ENCODE assay signal across 18 cellular contexts in the genomic region with DNA sequence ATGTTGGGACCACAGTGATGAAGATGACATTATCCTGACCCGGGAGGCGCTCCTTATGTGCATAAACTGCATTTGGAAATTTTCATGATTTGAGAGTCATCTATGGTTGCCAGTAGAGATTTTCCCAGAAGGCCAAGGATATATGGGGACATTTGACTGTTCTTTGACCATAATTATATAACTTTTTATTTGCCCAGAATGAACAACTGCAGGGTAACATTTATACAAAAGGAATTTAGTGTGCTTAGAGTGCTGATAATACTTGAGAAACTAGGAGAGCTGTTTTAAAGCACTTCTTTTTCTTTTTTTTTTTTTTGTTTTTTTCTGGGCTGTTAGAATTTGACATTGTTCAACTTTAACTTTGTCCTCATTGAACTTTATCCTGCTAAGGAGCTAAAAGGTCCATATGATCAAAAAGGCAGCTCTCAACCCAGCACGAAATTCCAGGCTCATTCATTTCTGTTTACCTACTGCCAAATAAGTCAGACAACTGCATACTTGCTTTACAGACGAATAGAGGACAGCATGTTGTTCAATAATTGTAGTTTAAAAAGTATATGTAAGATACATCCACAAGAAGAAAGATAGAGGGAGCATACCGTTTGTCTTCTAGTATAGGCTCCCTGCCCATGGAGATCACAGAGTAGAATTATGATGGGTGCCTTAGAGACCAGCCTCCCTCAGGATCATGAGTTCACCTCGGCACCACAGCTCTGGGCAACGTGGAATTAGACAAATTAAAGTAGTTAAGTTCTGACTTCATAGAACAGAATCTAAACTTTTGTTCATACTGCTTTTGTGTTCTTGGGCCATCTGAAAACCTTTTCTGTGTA.
DNase-seq lines count a peak whose midpoint lies in the region; ATAC-seq, FAIRE-seq and TF ChIP-seq lines count a peak whose summit lies in the region.
"Had no signal": no experiment of that assay in that cellular context is flagged by ENCODE, and none has a peak within 500 bp of the region (broad histone marks: within the 10 kb centered on the region; RNA-seq: fewer than 3 reads in every experiment).

No MANE protein-coding gene starts in this region.

- 55 to 58% methylated on average over 6 to 7 of the region's 7 CpGs for WGBS in transverse colon (ENCODE audit: low coverage in 1 of 2), 2 donors
- WGBS in testis, 2 donors = 63 to 67% methylated on average over 7 of the region's 7 CpGs

- H3K27me3 ChIP-seq in OCI-LY3 (ENCODE audit: low read depth, low read length) = no peaks in the 10 kb centered on the region
- no peaks in the 10 kb centered on the region for H3K27me3 ChIP-seq in breast epithelium
- no peaks in the 10 kb centered on the region for H3K27me3 ChIP-seq in transverse colon
- H3K27me3 ChIP-seq in testis = no peaks in the 10 kb centered on the region
- no peaks in the 10 kb centered on the region for H3K27me3 ChIP-seq in H7 (ENCODE audit: control insufficient read depth, insufficient read depth, low read length)
- no peaks in the 10 kb centered on the region for H3K27me3 ChIP-seq in uterus
- H3K27me3 ChIP-seq: esophagus squamous epithelium had no signal

- H4K20me1 ChIP-seq in OCI-LY3 (ENCODE audit: insufficient read depth, low read length) = peaks cover 94% of the 10 kb centered on the region

- H3K9me3 ChIP-seq in OCI-LY3 (ENCODE audit: insufficient read depth, low read length) (no peaks in the 10 kb centered on the region), breast epithelium (no peaks in the 10 kb centered on the region), mucosa of descending colon (no peaks in the 10 kb centered on the region), transverse colon (no peaks in the 10 kb centered on the region), testis (no peaks in the 10 kb centered on the region), uterus (no peaks in the 10 kb centered on the region)
- H3K9me3 ChIP-seq: esophagus squamous epithelium had no signal

- DNase-seq in breast epithelium (ENCODE audit: low spot score in 2 of 2) (no peak), mucosa of descending colon (no peak), transverse colon (no peak), urothelium cell line (ENCODE audit: low spot score) (no peak), testis (no peak), H7 (no peak), uterus (no peak)
- DNase-seq: activated effector memory CD4-positive, alpha-beta T cell treated with Interleukin-2 at 50 U/mL for 16 hours; anterior cingulate cortex; CD4-positive, alpha-beta memory T cell; EL; esophagus squamous epithelium; kidney glomerular epithelial cell; naive B cell; NCI-H1436 treated with DMSO at 0.1 percent for 48 hours had no signal

- no peak for FAIRE-seq in urothelium cell line (lab: Jason Lieb, UNC)

- H3K9ac ChIP-seq in OCI-LY3 (ENCODE audit: low read length) = peak overlapping the region; percentile 18; the same call in 1 of the 2 replicates
- H3K9ac ChIP-seq: KMS-11 had no signal

- peak overlapping the region; percentile 65; the same call in 1 of the 2 replicates for H3K27ac ChIP-seq in OCI-LY3 (ENCODE audit: low read length)
- peak overlapping the region; percentile 28 to 83 for H3K27ac ChIP-seq in breast epithelium
- H3K27ac ChIP-seq in transverse colon = peak overlapping the region; percentile 78 to 86 (median 82)
- peak overlapping the region in 1 of 2 donors; percentile 38 for H3K27ac ChIP-seq in testis
- no peak overlapping the region for H3K27ac ChIP-seq in uterus
- H3K27ac ChIP-seq: KMS-11 had no signal

- H3K36me3 ChIP-seq in OCI-LY3 (replicated peaks; ENCODE audit: low read depth, low read length) = peaks cover 12% of the 10 kb centered on the region
- no peaks in the 10 kb centered on the region for H3K36me3 ChIP-seq in breast epithelium
- H3K36me3 ChIP-seq in mucosa of descending colon (ENCODE audit: low read depth) = no peaks in the 10 kb centered on the region
- no peaks in the 10 kb centered on the region for H3K36me3 ChIP-seq in transverse colon
- H3K36me3 ChIP-seq in testis (ENCODE audit: low read depth, missing control alignments) = no peaks in the 10 kb centered on the region
- H3K36me3 ChIP-seq in H7 (replicated peaks; ENCODE audit: control insufficient read depth, insufficient read depth, low read length) = no peaks in the 10 kb centered on the region
- H3K36me3 ChIP-seq in uterus = no peaks in the 10 kb centered on the region
- H3K36me3 ChIP-seq: esophagus squamous epithelium had no signal

- H3K4me3 ChIP-seq in OCI-LY3 (ENCODE audit: low read length) (peak overlapping the region; percentile 51), breast epithelium (no peak overlapping the region), mucosa of descending colon (no peak overlapping the region), transverse colon (no peak overlapping the region), testis (no peak overlapping the region), H7 (ENCODE audit: insufficient read depth, low read depth, low read length) (no peak overlapping the region), uterus (no peak overlapping the region)
- H3K4me3 ChIP-seq: esophagus squamous epithelium had no signal

- no peak for TF ChIP-seq POLR2A in breast epithelium (IDR thresholded peaks at IDR 0.05)
- no peak for TF ChIP-seq POLR2A in transverse colon (IDR thresholded peaks at IDR 0.05)
- TF ChIP-seq POLR2A in testis (IDR thresholded peaks at IDR 0.05) = no peak
- TF ChIP-seq POLR2A in uterus (IDR thresholded peaks at IDR 0.05) = no peak

- in situ Hi-C loops in transverse colon (cut with MboI; ENCODE audit: low pct_ligation_motif_present in 1 of 4, low pct_unique_long_range_greater_than_20kb in 1 of 4, low sequenced_read_pairs in 3 of 4) = no loop called here

- no peak for TF ChIP-seq EP300 in transverse colon (IDR thresholded peaks at IDR 0.05; ENCODE audit: low read depth)

- peak; percentile 10 for ATAC-seq in mucosa of descending colon
- ATAC-seq: WTC11 had no signal

- intact Hi-C loops in breast epithelium (cut with DNase I; ENCODE audit: low total_unique reads) (no loop called here), mucosa of descending colon (cut with DNase I, micrococcal nuclease) (no loop called here), transverse colon (cut with DNase I; ENCODE audit: low total_unique reads) (no loop called here), testis (cut with DNase I; ENCODE audit: low total_unique reads) (no loop called here), uterus (cut with DNase I; ENCODE audit: low total_unique reads) (no loop called here)

- TF ChIP-seq CTCF in OCI-LY3 (IDR thresholded peaks at IDR 0.05; ENCODE audit: low read depth, low read length) = no peak
- TF ChIP-seq CTCF in breast epithelium (IDR thresholded peaks at IDR 0.05) = no peak
- TF ChIP-seq CTCF in mucosa of descending colon (IDR thresholded peaks at IDR 0.05) = no peak
- TF ChIP-seq CTCF in transverse colon (IDR thresholded peaks at IDR 0.05) = no peak
- TF ChIP-seq CTCF in testis (IDR thresholded peaks at IDR 0.05) = no peak
- no peak for TF ChIP-seq CTCF in uterus (IDR thresholded peaks at IDR 0.05)

- H3K4me1 ChIP-seq in OCI-LY3 (ENCODE audit: low read length) (peaks cover 55% of the 10 kb centered on the region), breast epithelium (peaks cover 0 to 20% of the 10 kb centered on the region in 2 donors), mucosa of descending colon (ENCODE audit: low read depth) (peaks cover 30% of the 10 kb centered on the region), transverse colon (peaks cover 21 to 63% (median 42%) of the 10 kb centered on the region in 4 donors), testis (peaks cover 12% of the 10 kb centered on the region), uterus (no peaks in the 10 kb centered on the region)

- H3K4me2 ChIP-seq in OCI-LY3 (ENCODE audit: low read length) = peak overlapping the region; percentile 77
- H3K4me2 ChIP-seq: KMS-11 had no signal

- peaks cover 87% of the 10 kb centered on the region for H3K79me2 ChIP-seq in OCI-LY3 (ENCODE audit: low read length)

- H2AFZ ChIP-seq in OCI-LY3 (ENCODE audit: low read depth, low read length) = no peak overlapping the region

Comparison
In these comparisons a context has a peak if more than half of its experiments do, and no peak if none do; other contexts are left out.
1. H3K27ac ChIP-seq: peak in OCI-LY3 (single experiment), breast epithelium (2 of 2) and transverse colon (4 of 4); none in uterus (0 of 2).